17 cellular contexts compared by ENCODE assay signal in genomic region chr19:18883530-18884304, GRCh38. TPM values are rescaled to one million over a fixed set of nuclear protein-coding genes. Genes with fewer than 3 reads are reported as not detected.
"Had no signal": no experiment of that assay in that cellular context is flagged by ENCODE, and none has a peak within 500 bp of the region (broad histone marks: within the 10 kb centered on the region; RNA-seq: fewer than 3 reads in every experiment).

No MANE protein-coding gene starts in this region.

- ATAC-seq: activated CD4-positive, CD25-positive, alpha-beta regulatory T cell treated with anti-CD3 and anti-CD28 coated beads, Interleukin-2, amount 50 U/mL, for 24 hours; left cardiac atrium; naive thymus-derived CD4-positive, alpha-beta T cell had no signal

- H3K4me3 ChIP-seq: skin epidermis had no signal

- DNase-seq: activated CD4-positive, alpha-beta T cell treated with anti-CD3 and anti-CD28 coated beads, Interleukin-2, amount 50 U/mL, for 1 hour; activated naive CD8-positive, alpha-beta T cell treated with anti-CD3 and anti-CD28 coated beads for 36 hours; amygdala; central memory CD4-positive, alpha-beta T cell; effector memory CD4-positive, alpha-beta T cell; foreskin fibroblast; head of caudate nucleus; left cardiac atrium; mammary epithelial cell; naive thymus-derived CD4-positive, alpha-beta T cell; posterior cingulate gyrus; stimulated activated CD4-positive, alpha-beta T cell treated with anti-CD3 and anti-CD28 coated beads, Interleukin-4, amount 100 ng/mL, for 24 hours; stimulated activated naive CD4-positive, alpha-beta T cell; substantia nigra had no signal

- H3K27ac ChIP-seq: skin epidermis had no signal

RNA-seq across cellular contexts. Expression of gene CERS1, which starts 12.2 kb away (rescaled TPM):
- total RNA-seq: activated T-helper 1 cell treated with anti-CD3 and anti-CD28 coated beads, Interleukin-12 subunit alpha, Interleukin-12 subunit beta, Interleukin-2, Interleukin-4 antibody, amounts not matched to agents 30 ng/mL and 10 ng/mL and 1 ng/mL, durations not matched to agents 14 hours and 24 hours and 36 hours; naive thymus-derived CD4-positive, alpha-beta T cell had no signal
- polyA plus RNA-seq: naive thymus-derived CD4-positive, alpha-beta T cell had no signal

RNA-seq across cellular contexts. Expression of gene HOMER3, which starts 57.3 kb away (rescaled TPM):
- total RNA-seq: activated naive CD8-positive, alpha-beta T cell treated with anti-CD3 and anti-CD28 coated beads for 36 hours had no signal
- polyA plus RNA-seq: naive thymus-derived CD4-positive, alpha-beta T cell had no signal
